Comparison of ENCODE assay signal across 17 cellular contexts in genomic region chr5:160353379-160353778, GRCh38. TPM values are rescaled to one million over a fixed set of nuclear protein-coding genes. Genes with fewer than 3 reads are reported as not detected.
DNase-seq lines count a peak whose midpoint lies in the region; ATAC-seq, FAIRE-seq and TF ChIP-seq lines count a peak whose summit lies in the region.
"Had no signal": no experiment of that assay in that cellular context is flagged by ENCODE, and none has a peak within 500 bp of the region (broad histone marks: within the 10 kb centered on the region; RNA-seq: fewer than 3 reads in every experiment).

No MANE protein-coding gene starts in this region.

- no peak overlapping the region for H3K4me3 Mint-ChIP-seq in activated CD8-positive, alpha-beta T cell treated with anti-CD3 and anti-CD28 coated beads, Interleukin-2, amount 10 ng/mL, durations not matched to agents 7 days and 5 days
- H3K4me3 Mint-ChIP-seq in CD4-positive, alpha-beta memory T cell = no peak overlapping the region
- H3K4me3 Mint-ChIP-seq: stimulated activated naive B cell treated with anti-CD40 and anti-IgM and Interleukin-4, amounts not matched to agents 10 μg/mL and 1 μg/mL and 100 μg/mL, for 72 hours had no signal

- no peaks in the 10 kb centered on the region for H3K4me1 Mint-ChIP-seq in activated CD8-positive, alpha-beta T cell treated with anti-CD3 and anti-CD28 coated beads, Interleukin-2, amount 10 ng/mL, durations not matched to agents 7 days and 5 days (ENCODE audit: low read depth)
- H3K4me1 Mint-ChIP-seq in CD4-positive, alpha-beta memory T cell = no peaks in the 10 kb centered on the region
- H3K4me1 Mint-ChIP-seq: stimulated activated naive B cell treated with anti-CD40 and anti-IgM and Interleukin-4, amounts not matched to agents 10 μg/mL and 1 μg/mL and 100 μg/mL, for 72 hours had no signal

- no peak overlapping the region for H3K27ac ChIP-seq in kidney (ENCODE audit: low read depth in 2 of 2, low read length in 2 of 2)
- no peak overlapping the region for H3K27ac ChIP-seq in CD4-positive, alpha-beta memory T cell (ENCODE audit: low read depth, low read length)
- H3K27ac ChIP-seq: epithelial cell of prostate, ovary had no signal

- H3K27ac Mint-ChIP-seq in activated CD8-positive, alpha-beta T cell treated with anti-CD3 and anti-CD28 coated beads, Interleukin-2, amount 10 ng/mL, durations not matched to agents 7 days and 5 days = no peak overlapping the region
- no peak overlapping the region for H3K27ac Mint-ChIP-seq in CD4-positive, alpha-beta memory T cell
- H3K27ac Mint-ChIP-seq: activated T-helper 2 cell treated with anti-CD3 and anti-CD28 coated beads, Interferon-gamma antibody, Interleukin-2, Interleukin-4, amounts not matched to agents 10 μg/mL and 5 μg/mL and 100 μg/mL, durations not matched to agents 14 hours and 24 hours and 36 hours; stimulated activated naive B cell treated with anti-CD40 and anti-IgM and Interleukin-4, amounts not matched to agents 10 μg/mL and 1 μg/mL and 100 μg/mL, for 72 hours had no signal

- H3K4me3 ChIP-seq in kidney (ENCODE audit: low read length in 2 of 2) = no peak overlapping the region
- H3K4me3 ChIP-seq in CD4-positive, alpha-beta memory T cell (ENCODE audit: low read length in 2 of 2) = no peak overlapping the region
- H3K4me3 ChIP-seq: ovary had no signal

- no peak for FAIRE-seq in kidney (lab: Jason Lieb, UNC)
- FAIRE-seq: RCC 7860 had no signal

- H3K27me3 Mint-ChIP-seq in activated CD8-positive, alpha-beta T cell treated with anti-CD3 and anti-CD28 coated beads, Interleukin-2, amount 10 ng/mL, durations not matched to agents 7 days and 5 days (ENCODE audit: low read depth) = peaks cover 4% of the 10 kb centered on the region
- peaks cover 0 to 2% of the 10 kb centered on the region in 2 donors for H3K27me3 Mint-ChIP-seq in CD4-positive, alpha-beta memory T cell

- no peaks in the 10 kb centered on the region for H3K36me3 ChIP-seq in kidney (ENCODE audit: control insufficient read depth in 1 of 2, insufficient read depth in 2 of 2, low read length in 2 of 2)
- no peaks in the 10 kb centered on the region for H3K36me3 ChIP-seq in CD4-positive, alpha-beta memory T cell (ENCODE audit: insufficient read depth, low read length)
- H3K36me3 ChIP-seq: ovary had no signal

- no peaks in the 10 kb centered on the region for H3K9me3 Mint-ChIP-seq in activated CD8-positive, alpha-beta T cell treated with anti-CD3 and anti-CD28 coated beads, Interleukin-2, amount 10 ng/mL, durations not matched to agents 7 days and 5 days (ENCODE audit: insufficient read depth)
- no peaks in the 10 kb centered on the region for H3K9me3 Mint-ChIP-seq in CD4-positive, alpha-beta memory T cell
- H3K9me3 Mint-ChIP-seq: activated T-helper 2 cell treated with anti-CD3 and anti-CD28 coated beads, Interferon-gamma antibody, Interleukin-2, Interleukin-4, amounts not matched to agents 10 μg/mL and 5 μg/mL and 100 μg/mL, durations not matched to agents 14 hours and 24 hours and 36 hours; stimulated activated naive B cell treated with anti-CD40 and anti-IgM and Interleukin-4, amounts not matched to agents 10 μg/mL and 1 μg/mL and 100 μg/mL, for 72 hours had no signal

- no peaks in the 10 kb centered on the region for H3K36me3 Mint-ChIP-seq in activated CD8-positive, alpha-beta T cell treated with anti-CD3 and anti-CD28 coated beads, Interleukin-2, amount 10 ng/mL, durations not matched to agents 7 days and 5 days (ENCODE audit: low read depth)
- no peaks in the 10 kb centered on the region for H3K36me3 Mint-ChIP-seq in CD4-positive, alpha-beta memory T cell
- H3K36me3 Mint-ChIP-seq: stimulated activated naive B cell treated with anti-CD40 and anti-IgM and Interleukin-4, amounts not matched to agents 10 μg/mL and 1 μg/mL and 100 μg/mL, for 72 hours had no signal

- H3K9ac ChIP-seq in kidney (ENCODE audit: low read length in 2 of 2) = no peak overlapping the region

- TF ChIP-seq CTCF in kidney (IDR thresholded peaks at IDR 0.05; ENCODE audit: borderline replicate concordance, extremely low read depth, insufficient read depth) = no peak

- H3K9me3 ChIP-seq in kidney (ENCODE audit: control insufficient read depth in 1 of 2, low read length in 2 of 2) = no peaks in the 10 kb centered on the region
- no peaks in the 10 kb centered on the region for H3K9me3 ChIP-seq in CD4-positive, alpha-beta memory T cell (ENCODE audit: control insufficient read depth in 1 of 2, low read length in 2 of 2)
- H3K9me3 ChIP-seq: ovary had no signal

- H3K27me3 ChIP-seq in CD4-positive, alpha-beta memory T cell (ENCODE audit: insufficient read depth, low read length) = no peaks in the 10 kb centered on the region
- H3K27me3 ChIP-seq: ovary had no signal

- POLR2A ChIA-PET in activated CD8-positive, alpha-beta T cell treated with anti-CD3 and anti-CD28 coated beads, Interleukin-2, amount 10 ng/mL, durations not matched to agents 7 days and 5 days (lab: Charles Lee) = no interaction called here
- POLR2A ChIA-PET in CD4-positive, alpha-beta memory T cell (lab: Charles Lee; ENCODE audit: partially characterized antibody) = no interaction called here

- peak; percentile 60 for ATAC-seq in left ventricle myocardium superior
- ATAC-seq in activated CD8-positive, alpha-beta T cell treated with anti-CD3 and anti-CD28 coated beads, Interleukin-2, amount 10 ng/mL, durations not matched to agents 7 days and 5 days = no peak
- ATAC-seq: stimulated activated naive B cell treated with anti-CD40 and anti-IgM and Interleukin-4, amounts not matched to agents 10 μg/mL and 1 μg/mL and 100 μg/mL, for 72 hours had no signal

- peaks cover 0 to 3% of the 10 kb centered on the region in 2 donors for H3K4me1 ChIP-seq in kidney (ENCODE audit: control insufficient read depth in 1 of 2, insufficient read depth in 1 of 2, low read depth in 1 of 2, low read length in 2 of 2)
- H3K4me1 ChIP-seq in CD4-positive, alpha-beta memory T cell (ENCODE audit: insufficient read depth, low read length) = no peaks in the 10 kb centered on the region

- in situ Hi-C loops in G401 (cut with HindIII; ENCODE audit: low sequenced_read_pairs) = no loop called here

- DNase-seq in G401 (ENCODE audit: low spot score) = peak; percentile 94
- peak; percentile 91 for DNase-seq in cerebellar cortex (ENCODE audit: low spot score)
- peak; percentile 64 for DNase-seq in left ventricle myocardium superior
- DNase-seq in posterior vena cava (ENCODE audit: low spot score) = peak; percentile 90
- DNase-seq in kidney = no peak
- no peak for DNase-seq in activated CD8-positive, alpha-beta T cell treated with anti-CD3 and anti-CD28 coated beads, Interleukin-2, amount 10 ng/mL, durations not matched to agents 7 days and 5 days
- no peak for DNase-seq in NK-92 treated with Interleukin-12 subunit alpha and Interleukin-12 subunit beta, amount 100 ng/mL, for 24 hours (lab: John Stamatoyannopoulos, UW)
- DNase-seq in CD4-positive, alpha-beta memory T cell = no peak
- DNase-seq: cortex of kidney; NCI-H1105 treated with DMSO at 0.1 percent for 48 hours; NCI-H2171; ovary; stimulated activated CD4-positive, alpha-beta T cell treated with anti-CD3 and anti-CD28 coated beads, Interleukin-12 subunit alpha, Interleukin-12 subunit beta, amount 100 ng/mL, for 4 hours; stimulated activated naive B cell treated with anti-CD40 and anti-IgM and Interleukin-4, amounts not matched to agents 10 μg/mL and 1 μg/mL and 100 μg/mL, for 72 hours had no signal

- CTCF ChIA-PET in activated CD8-positive, alpha-beta T cell treated with anti-CD3 and anti-CD28 coated beads, Interleukin-2, amount 10 ng/mL, durations not matched to agents 7 days and 5 days (lab: Charles Lee) = no interaction called here
- CTCF ChIA-PET in CD4-positive, alpha-beta memory T cell (lab: Charles Lee; ENCODE audit: partially characterized antibody) = interaction anchor here (1.0 kb wide), 1 partner anchor 10 kb away, joined by 3 read pairs; no protein-coding TSS in a partner anchor

- intact Hi-C loops in left ventricle myocardium superior (cut with micrococcal nuclease) (no loop called here), posterior vena cava (cut with DNase I) (no loop called here), kidney (cut with DNase I) (no loop called here)
- intact Hi-C loops in CD4-positive, alpha-beta memory T cell (cut with micrococcal nuclease) = no loop called here

RNA-seq across cellular contexts. Expression of gene C1QTNF2, which starts 17.0 kb away (rescaled TPM):
- total RNA-seq in G401 (2014; rRNA removed; shearing (Covaris generic)) = not detected in 2 replicates
- total RNA-seq in left ventricle myocardium superior (1.3 TPM), posterior vena cava (1 to 10 TPM; 7.1 to 9.7 TPM), kidney (2.8 TPM)
- polyA plus RNA-seq in kidney (ENCODE audit: insufficient read depth, low read depth, low replicate concordance) = 1.4 TPM
- total RNA-seq in activated CD8-positive, alpha-beta T cell treated with anti-CD3 and anti-CD28 coated beads, Interleukin-2, amount 10 ng/mL, durations not matched to agents 7 days and 5 days = not detected
- total RNA-seq in CD4-positive, alpha-beta memory T cell = not detected
- not detected for polyA plus RNA-seq in CD4-positive, alpha-beta memory T cell
- total RNA-seq: activated T-helper 2 cell treated with anti-CD3 and anti-CD28 coated beads, Interferon-gamma antibody, Interleukin-2, Interleukin-4, amounts not matched to agents 10 μg/mL and 5 μg/mL and 100 μg/mL, durations not matched to agents 14 hours and 24 hours and 36 hours had no signal

RNA-seq across cellular contexts. Expression of gene CCNJL, which starts 41.0 kb away (rescaled TPM):
- 3.1 and 5.4 TPM in 2 replicates for total RNA-seq in G401 (2014; rRNA removed; shearing (Covaris generic))
- total RNA-seq in left ventricle myocardium superior (9.1 TPM), posterior vena cava (1 to 10 TPM; 1.0 to 1.2 TPM), kidney (1.6 TPM)
- polyA plus RNA-seq in kidney (ENCODE audit: insufficient read depth, low read depth, low replicate concordance) = 3.8 TPM
- total RNA-seq in activated CD8-positive, alpha-beta T cell treated with anti-CD3 and anti-CD28 coated beads, Interleukin-2, amount 10 ng/mL, durations not matched to agents 7 days and 5 days = under 1 TPM in 1 of 2 experiments, not detected in 1; 0.23 TPM
- total RNA-seq in CD4-positive, alpha-beta memory T cell = not detected
- polyA plus RNA-seq in CD4-positive, alpha-beta memory T cell = not detected
- total RNA-seq: activated T-helper 2 cell treated with anti-CD3 and anti-CD28 coated beads, Interferon-gamma antibody, Interleukin-2, Interleukin-4, amounts not matched to agents 10 μg/mL and 5 μg/mL and 100 μg/mL, durations not matched to agents 14 hours and 24 hours and 36 hours had no signal

RNA-seq across cellular contexts. Expression of gene FAM200C, which starts 46.5 kb away (rescaled TPM):
- 4.9 and 5.2 TPM in 2 replicates for total RNA-seq in G401 (2014; rRNA removed; shearing (Covaris generic))
- total RNA-seq in left ventricle myocardium superior (4.3 TPM), posterior vena cava (1 to 10 TPM; 4.1 to 4.8 TPM), kidney (4.8 TPM)
- 5.3 TPM for polyA plus RNA-seq in kidney (ENCODE audit: insufficient read depth, low read depth, low replicate concordance)
- total RNA-seq in activated CD8-positive, alpha-beta T cell treated with anti-CD3 and anti-CD28 coated beads, Interleukin-2, amount 10 ng/mL, durations not matched to agents 7 days and 5 days = under 1 TPM; 0.29 to 0.45 TPM
- total RNA-seq in CD4-positive, alpha-beta memory T cell = 1 to 10 TPM in 1 of 2 experiments, under 1 TPM in 1; 0.84 to 1.1 TPM
- polyA plus RNA-seq in CD4-positive, alpha-beta memory T cell = under 1 TPM; 0.08 to 0.14 TPM

Comparison
In these comparisons a context has a peak if more than half of its experiments do, and no peak if none do; other contexts are left out.
1. DNase-seq: peak in G401 (single experiment), cerebellar cortex (single experiment), left ventricle myocardium superior (single experiment) and posterior vena cava (single experiment); none in kidney (single experiment), activated CD8-positive, alpha-beta T cell treated with anti-CD3 and anti-CD28 coated beads, Interleukin-2, amount 10 ng/mL, durations not matched to agents 7 days and 5 days (single experiment), NK-92 treated with Interleukin-12 subunit alpha and Interleukin-12 subunit beta, amount 100 ng/mL, for 24 hours (single experiment) and CD4-positive, alpha-beta memory T cell (0 of 5).